16 cellular contexts compared by ENCODE assay signal in the genomic region with DNA sequence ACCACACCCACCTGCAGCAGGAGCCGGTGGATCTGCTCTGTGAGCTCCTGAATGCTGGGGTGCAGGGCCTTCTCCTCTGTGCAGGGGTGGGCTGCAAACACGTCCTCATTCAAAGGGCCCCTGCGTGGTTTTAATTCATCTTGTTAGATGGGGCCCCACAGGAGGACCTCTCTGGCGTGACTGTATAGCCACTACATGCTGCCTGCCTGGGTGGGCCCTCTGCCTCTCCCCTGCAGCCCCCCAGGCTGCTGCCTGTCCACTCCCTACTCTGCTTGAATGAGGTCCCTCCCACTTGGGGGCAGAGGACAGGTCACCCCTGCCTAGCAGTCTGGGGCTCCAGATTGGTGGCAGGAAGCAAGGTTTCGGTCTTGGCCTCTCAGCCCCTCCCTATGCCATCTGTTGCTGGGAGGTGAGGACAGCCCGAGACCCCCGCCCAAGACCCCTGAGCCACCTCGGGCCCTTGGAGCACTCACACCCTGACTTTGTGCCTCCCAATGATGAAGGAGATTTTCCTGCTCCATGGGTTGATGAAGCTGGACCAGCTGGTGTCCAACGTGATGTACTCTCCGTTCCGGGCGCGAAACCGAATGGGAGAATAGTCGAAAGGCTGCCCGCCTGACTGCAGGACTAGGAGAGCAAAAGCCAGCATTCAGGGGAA.
"Had no signal": no experiment of that assay in that cellular context is flagged by ENCODE, and none has a peak within 500 bp of the region (broad histone marks: within the 10 kb centered on the region; RNA-seq: fewer than 3 reads in every experiment).

No MANE protein-coding gene starts in this region.

- H3K27me3 Mint-ChIP-seq: naive B cell had no signal

- H3K27ac ChIP-seq: neutrophil, parathyroid adenoma had no signal

- H3K36me3 ChIP-seq: cardiac muscle cell had no signal

- H3K9me3 Mint-ChIP-seq: naive B cell had no signal

- H3K4me3 ChIP-seq: cardiac muscle cell, skin epidermis, tibial nerve had no signal

- H3K9ac ChIP-seq: parathyroid adenoma had no signal

- H3K36me3 Mint-ChIP-seq: naive B cell had no signal

- H2AFZ ChIP-seq: parathyroid adenoma had no signal

- H3K9me3 ChIP-seq: neutrophil, tibial nerve had no signal

- H3K4me3 Mint-ChIP-seq: naive B cell had no signal

- H3K27me3 ChIP-seq: cardiac muscle cell, neutrophil, tibial nerve had no signal

- DNase-seq: activated CD4-positive, alpha-beta T cell treated with anti-CD3 and anti-CD28 coated beads for 1 hour; activated CD4-positive, alpha-beta T cell treated with anti-CD3 and anti-CD28 coated beads, Interleukin-2, amount 50 U/mL, for 4 hours; activated naive CD4-positive, alpha-beta T cell treated with Interleukin-2 at 50 U/mL for 16 hours; activated T-cell treated with anti-CD3 and anti-CD28 coated beads for 4 hours; hypothalamus; naive B cell; stimulated activated CD4-positive, alpha-beta T cell treated with anti-CD3 and anti-CD28 coated beads, Interleukin-15, amount 100 ng/mL, for 24 hours; stimulated activated CD4-positive, alpha-beta T cell treated with anti-CD3 and anti-CD28 coated beads, Interleukin-4, amount 100 ng/mL, for 24 hours; stimulated activated naive CD4-positive, alpha-beta T cell treated with Interleukin-2 at 50 U/mL for 16 hours; substantia nigra; T1000 had no signal
